ENCODE assay signal across 12 cellular contexts in the genomic region with DNA sequence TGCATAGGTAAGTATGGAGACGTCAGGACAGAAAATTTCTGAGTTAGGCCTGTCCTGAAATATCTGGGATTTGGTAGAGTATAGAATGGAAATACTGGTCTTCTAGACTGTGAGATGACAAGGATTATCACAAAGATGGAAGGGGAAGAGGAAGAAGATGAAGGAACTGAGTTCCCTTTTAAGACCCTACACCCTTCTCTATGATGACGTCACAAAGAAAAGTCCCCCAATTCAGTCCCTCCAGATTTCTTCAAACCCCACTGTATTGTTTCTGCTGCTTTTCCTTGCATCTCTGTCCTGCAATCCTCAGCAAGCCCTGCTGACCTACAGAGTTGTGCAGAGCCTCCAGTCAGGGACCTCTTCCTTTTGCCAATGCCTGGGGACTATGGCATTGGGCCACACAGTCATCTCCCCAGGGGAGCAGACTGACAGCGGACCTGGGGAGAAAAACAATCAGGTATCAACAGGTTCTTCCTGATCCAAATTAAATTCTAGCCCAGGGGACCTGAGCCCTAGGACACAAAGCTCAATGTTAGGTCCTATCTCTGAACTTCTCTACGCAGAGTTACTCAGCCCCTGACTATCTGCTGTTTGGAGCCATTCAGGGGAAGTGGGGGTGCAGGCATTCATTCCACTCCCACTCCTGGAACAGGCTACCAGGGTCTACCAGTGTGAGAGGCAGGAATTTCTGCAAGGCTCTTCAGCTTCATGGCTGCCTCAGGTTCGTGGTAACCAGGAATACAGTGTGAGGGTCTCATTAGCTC. TPM values are rescaled to one million over a fixed set of nuclear protein-coding genes. Genes with fewer than 3 reads are reported as not detected.
DNase-seq lines count a peak whose midpoint lies in the region; ATAC-seq, FAIRE-seq and TF ChIP-seq lines count a peak whose summit lies in the region.
"Had no signal": no experiment of that assay in that cellular context is flagged by ENCODE, and none has a peak within 500 bp of the region (broad histone marks: within the 10 kb centered on the region; RNA-seq: fewer than 3 reads in every experiment).

No MANE protein-coding gene starts in this region.

- no peak for TF ChIP-seq POLR2A in GM12892 (IDR thresholded peaks at IDR 0.05; ENCODE audit: low read depth, low read length)
- no peak for TF ChIP-seq POLR2A in GM18505 (IDR thresholded peaks at IDR 0.05; ENCODE audit: borderline replicate concordance, extremely low read depth, insufficient read depth, insufficient read length)

- no peak for TF ChIP-seq CTCF in VCaP (conservative IDR thresholded peaks at IDR 0.05)

- H3K27ac ChIP-seq in VCaP = peak overlapping the region; percentile 99
- H3K27ac ChIP-seq: A549, GM23248, HL-60, SK-N-MC had no signal

- DNase-seq in NCI-H146 (lab: John Stamatoyannopoulos, UW) = peak; percentile 40
- no peak for DNase-seq in NCI-H146 treated with DMSO at 0.1 percent for 48 hours (lab: John Stamatoyannopoulos, UW; ENCODE audit: unreplicated experiment)
- no peak for DNase-seq in GM12892 (ENCODE audit: insufficient read length)
- no peak for DNase-seq in urothelium cell line (ENCODE audit: low spot score)
- no peak for DNase-seq in stimulated activated CD8-positive, alpha-beta memory T cell treated with anti-CD3 and anti-CD28 coated beads, Interleukin-4, amount 100 ng/mL, for 48 hours
- no peak for DNase-seq in COLO829 (ENCODE audit: low spot score)

- ATAC-seq in GM18505 (IDR thresholded peaks at IDR 0.05; ENCODE audit: unreplicated experiment) = no peak

- FAIRE-seq in GM12892 (lab: Jason Lieb, UNC) = peak; percentile 77
- FAIRE-seq in urothelium cell line (lab: Jason Lieb, UNC) = peak; percentile 5
- FAIRE-seq: A549 had no signal

RNA-seq across cellular contexts. Expression of a gene that starts 49.2 kb away (rescaled TPM):
- 151 TPM for polyA plus RNA-seq in GM12892 (2012; ENCODE audit: missing spikeins)
- polyA plus RNA-seq: A549 had no signal
